ENCODE assay signal across 10 cellular contexts in the genomic region with DNA sequence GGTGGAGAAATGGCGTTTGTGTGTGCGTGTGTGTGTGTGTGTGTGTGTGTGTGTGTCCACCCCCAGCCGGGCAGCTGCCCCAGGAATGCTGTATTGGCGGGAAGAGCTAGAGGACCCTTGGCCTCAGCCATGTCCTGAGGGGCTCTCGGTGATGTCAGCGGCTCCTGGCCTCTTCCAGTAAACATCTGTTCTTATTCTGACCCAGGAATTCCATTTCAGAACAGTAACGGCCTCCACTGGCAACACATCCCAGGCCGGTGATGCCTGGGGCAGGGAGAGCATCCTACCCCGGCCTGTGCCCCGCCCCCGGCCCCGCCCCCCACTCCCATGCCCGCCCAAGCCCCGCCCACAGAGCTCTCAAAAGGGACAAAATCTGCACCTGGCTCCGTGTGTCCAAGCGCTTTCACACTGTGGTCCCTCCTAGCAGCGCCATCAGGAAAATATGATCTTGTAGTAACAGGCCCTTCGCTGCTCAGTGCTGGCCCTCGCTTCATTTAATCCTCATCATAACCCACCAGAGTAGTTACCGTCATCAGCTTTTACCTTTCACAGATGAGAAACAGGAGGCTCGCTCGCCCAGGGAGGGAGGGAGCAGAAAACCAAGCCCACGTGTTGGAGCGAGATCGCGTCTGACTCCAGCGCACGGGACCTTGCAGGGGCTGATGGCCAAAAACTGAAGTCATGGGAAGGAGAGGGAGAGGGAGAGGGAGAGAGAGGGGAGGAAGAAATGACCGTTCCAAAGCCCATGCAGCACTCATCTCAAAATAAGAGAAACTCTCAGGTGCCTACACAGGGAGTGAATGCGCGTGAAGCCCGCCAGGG. TPM values are rescaled to one million over a fixed set of nuclear protein-coding genes. Genes with fewer than 3 reads are reported as not detected.
DNase-seq lines count a peak whose midpoint lies in the region; ATAC-seq and TF ChIP-seq lines count a peak whose summit lies in the region.
"Had no signal": no experiment of that assay in that cellular context is flagged by ENCODE, and none has a peak within 500 bp of the region (broad histone marks: within the 10 kb centered on the region; RNA-seq: fewer than 3 reads in every experiment).

No MANE protein-coding gene starts in this region.

- peak; percentile 40 for DNase-seq in natural killer cell treated with Interleukin-12 subunit alpha and Interleukin-12 subunit beta and Interleukin-15 and Interleukin-18, amount 100 ng/mL, for 72 hours (ENCODE audit: low spot score)
- no peak for DNase-seq in natural killer cell
- DNase-seq in glutamatergic neuron = peak; percentile 39
- DNase-seq in nephron progenitor cell = peak; percentile 29
- no peak for DNase-seq in 8988T
- DNase-seq in stimulated activated CD4-positive, alpha-beta T cell treated with anti-CD3 and anti-CD28 coated beads, Interleukin-12 subunit alpha, Interleukin-12 subunit beta, amount 100 ng/mL, for 4 hours = no peak
- DNase-seq: stimulated activated CD4-positive, alpha-beta T cell treated with anti-CD3 and anti-CD28 coated beads, Interleukin-15, amount 100 ng/mL, for 24 hours had no signal

- H3K4me3 Mint-ChIP-seq in natural killer cell treated with Interleukin-12 subunit alpha and Interleukin-12 subunit beta and Interleukin-15 and Interleukin-18, amount 100 ng/mL, for 72 hours = no peak overlapping the region
- no peak overlapping the region for H3K4me3 Mint-ChIP-seq in natural killer cell
- H3K4me3 Mint-ChIP-seq in glutamatergic neuron (ENCODE audit: unreplicated experiment) = peak overlapping the region; percentile 73
- peak overlapping the region; percentile 28 for H3K4me3 Mint-ChIP-seq in nephron progenitor cell

- H3K4me1 Mint-ChIP-seq in natural killer cell treated with Interleukin-12 subunit alpha and Interleukin-12 subunit beta and Interleukin-15 and Interleukin-18, amount 100 ng/mL, for 72 hours (ENCODE audit: low read depth in 2 of 2) = no peaks in the 10 kb centered on the region
- H3K4me1 Mint-ChIP-seq in natural killer cell (no peaks in the 10 kb centered on the region), glutamatergic neuron (ENCODE audit: low read depth, unreplicated experiment) (peaks cover 43% of the 10 kb centered on the region), nephron progenitor cell (peaks cover 67% of the 10 kb centered on the region)

- no peak overlapping the region for H3K27ac Mint-ChIP-seq in natural killer cell treated with Interleukin-12 subunit alpha and Interleukin-12 subunit beta and Interleukin-15 and Interleukin-18, amount 100 ng/mL, for 72 hours
- H3K27ac Mint-ChIP-seq in natural killer cell (no peak overlapping the region), glutamatergic neuron (ENCODE audit: unreplicated experiment) (peak overlapping the region; percentile 82), nephron progenitor cell (peak overlapping the region; percentile 48)

- intact Hi-C loops in natural killer cell (cut with micrococcal nuclease) = no loop called here

- no peaks in the 10 kb centered on the region for H3K36me3 Mint-ChIP-seq in natural killer cell treated with Interleukin-12 subunit alpha and Interleukin-12 subunit beta and Interleukin-15 and Interleukin-18, amount 100 ng/mL, for 72 hours
- H3K36me3 Mint-ChIP-seq in natural killer cell = no peaks in the 10 kb centered on the region
- no peaks in the 10 kb centered on the region for H3K36me3 Mint-ChIP-seq in glutamatergic neuron (ENCODE audit: unreplicated experiment)
- peaks cover 6% of the 10 kb centered on the region for H3K36me3 Mint-ChIP-seq in nephron progenitor cell (ENCODE audit: low read depth)

- TF ChIP-seq CTCF in natural killer cell (IDR thresholded peaks at IDR 0.05) (no peak), glutamatergic neuron (IDR thresholded peaks at IDR 0.05; ENCODE audit: partially characterized antibody, unreplicated experiment) (no peak), nephron progenitor cell (IDR thresholded peaks at IDR 0.05) (no peak)

- no peaks in the 10 kb centered on the region for H3K9me3 Mint-ChIP-seq in natural killer cell treated with Interleukin-12 subunit alpha and Interleukin-12 subunit beta and Interleukin-15 and Interleukin-18, amount 100 ng/mL, for 72 hours
- H3K9me3 Mint-ChIP-seq in natural killer cell (no peaks in the 10 kb centered on the region), glutamatergic neuron (ENCODE audit: unreplicated experiment) (peaks cover 8% of the 10 kb centered on the region), nephron progenitor cell (peaks cover 11% of the 10 kb centered on the region)

- no peak for ATAC-seq in natural killer cell treated with Interleukin-12 subunit alpha and Interleukin-12 subunit beta and Interleukin-15 and Interleukin-18, amount 100 ng/mL, for 72 hours
- ATAC-seq in natural killer cell (no peak), GM18502 (IDR thresholded peaks at IDR 0.05; ENCODE audit: poor library complexity, unreplicated experiment) (no peak), HG03571 (IDR thresholded peaks at IDR 0.05; ENCODE audit: unreplicated experiment) (no peak)

- H3K27me3 Mint-ChIP-seq in natural killer cell treated with Interleukin-12 subunit alpha and Interleukin-12 subunit beta and Interleukin-15 and Interleukin-18, amount 100 ng/mL, for 72 hours = peaks cover 0 to 7% of the 10 kb centered on the region in 2 donors
- H3K27me3 Mint-ChIP-seq in natural killer cell (ENCODE audit: low read depth in 2 of 2) (peaks cover 0 to 20% of the 10 kb centered on the region in 2 donors), glutamatergic neuron (ENCODE audit: unreplicated experiment) (peaks cover 10% of the 10 kb centered on the region), nephron progenitor cell (ENCODE audit: low read depth, poor library complexity) (peaks cover 37% of the 10 kb centered on the region)

RNA-seq across cellular contexts. Expression of gene ADAMTS2, which starts 18.9 kb away (rescaled TPM):
- total RNA-seq in natural killer cell treated with Interleukin-12 subunit alpha and Interleukin-12 subunit beta and Interleukin-15 and Interleukin-18, amount 100 ng/mL, for 72 hours = not detected
- total RNA-seq in natural killer cell = under 1 TPM in 1 of 3 donors, not detected in 2; 0.28 TPM
- 23.5 TPM for total RNA-seq in glutamatergic neuron (ENCODE audit: unreplicated experiment)
- total RNA-seq: activated CD8-positive, alpha-beta memory T cell treated with anti-CD3 and anti-CD28 coated beads for 36 hours had no signal

Comparison
In these comparisons a context has a peak if more than half of its experiments do, and no peak if none do; other contexts are left out.
1. DNase-seq: peak in natural killer cell treated with Interleukin-12 subunit alpha and Interleukin-12 subunit beta and Interleukin-15 and Interleukin-18, amount 100 ng/mL, for 72 hours (single experiment), glutamatergic neuron (single experiment) and nephron progenitor cell (single experiment); none in natural killer cell (single experiment), 8988T (single experiment) and stimulated activated CD4-positive, alpha-beta T cell treated with anti-CD3 and anti-CD28 coated beads, Interleukin-12 subunit alpha, Interleukin-12 subunit beta, amount 100 ng/mL, for 4 hours (single experiment).
2. H3K27ac Mint-ChIP-seq: peak in glutamatergic neuron (single experiment) and nephron progenitor cell (single experiment); none in natural killer cell treated with Interleukin-12 subunit alpha and Interleukin-12 subunit beta and Interleukin-15 and Interleukin-18, amount 100 ng/mL, for 72 hours (0 of 2) and natural killer cell (0 of 2).
3. H3K4me3 Mint-ChIP-seq: peak in glutamatergic neuron (single experiment) and nephron progenitor cell (single experiment); none in natural killer cell treated with Interleukin-12 subunit alpha and Interleukin-12 subunit beta and Interleukin-15 and Interleukin-18, amount 100 ng/mL, for 72 hours (single experiment) and natural killer cell (single experiment).
4. RNA of gene ADAMTS2, which starts 18.9 kb away (total RNA-seq): 23.5 TPM in glutamatergic neuron (single experiment); not detected in natural killer cell treated with Interleukin-12 subunit alpha and Interleukin-12 subunit beta and Interleukin-15 and Interleukin-18, amount 100 ng/mL, for 72 hours and 0.28 TPM in natural killer cell; every median in the first group is over 10 times any median in the second.